ENCODE assay signal across 34 cellular contexts in the genomic region with DNA sequence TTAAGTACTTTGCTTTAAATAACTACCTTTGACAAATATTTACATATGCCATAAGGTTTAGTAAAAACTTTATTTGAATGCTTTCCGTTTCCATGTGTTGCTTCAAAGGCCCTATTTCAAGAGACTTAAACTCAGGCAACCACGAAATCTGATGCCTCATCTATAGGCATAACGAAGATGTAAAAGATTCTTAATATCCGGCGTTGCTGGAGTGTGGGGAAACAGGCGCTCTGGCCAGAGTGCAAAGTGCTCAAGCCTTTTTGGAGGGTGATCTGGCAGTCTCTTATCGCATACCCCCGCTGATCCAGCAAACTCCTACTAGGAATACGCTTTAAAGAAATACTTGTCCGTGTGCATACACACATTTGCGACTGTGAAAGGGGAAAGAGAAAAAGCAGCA.
"Had no signal": no experiment of that assay in that cellular context is flagged by ENCODE, and none has a peak within 500 bp of the region (broad histone marks: within the 10 kb centered on the region; RNA-seq: fewer than 3 reads in every experiment).

No MANE protein-coding gene starts in this region.

- H3K36me3 ChIP-seq: ovary, thyroid gland had no signal

- H3K4me3 ChIP-seq: breast epithelium, esophagus muscularis mucosa, ovary, skin epidermis, stomach, thyroid gland, upper lobe of left lung, vagina had no signal

- H3K27ac ChIP-seq: esophagus muscularis mucosa, ovary, stomach, upper lobe of left lung, vagina, WERI-Rb-1 had no signal

- H3K27ac Mint-ChIP-seq: activated CD4-positive, alpha-beta memory T cell treated with anti-CD3 and anti-CD28 coated beads for 36 hours; activated CD4-positive, alpha-beta T cell treated with anti-CD3 and anti-CD28 coated beads, Interleukin-2, amount 10 ng/mL, durations not matched to agents 24 days and 14 days; activated T-helper 17 cell treated with anti-CD3 and anti-CD28 coated beads, Interleukin-2, amount 50 U/mL, for 72 hours; dendritic cell treated with granulocyte-macrophage colony-stimulating factor and Interleukin-4, amounts not matched to agents 40 ng/mL and 50 ng/mL, for 4 days; endodermal cell; progenitor cell of endocrine pancreas; stimulated activated memory B cell treated with anti-CD40 and anti-IgM and Interleukin-4, amounts not matched to agents 10 μg/mL and 1 μg/mL and 100 μg/mL, for 72 hours; T-helper 17 cell had no signal

- H3K27me3 ChIP-seq: breast epithelium, esophagus muscularis mucosa, ovary, stomach, thyroid gland, upper lobe of left lung, vagina had no signal

- H3K4me1 ChIP-seq: breast epithelium, esophagus muscularis mucosa, vagina had no signal

- H3K4me1 Mint-ChIP-seq: central memory CD8-positive, alpha-beta T cell; stimulated activated memory B cell treated with anti-CD40 and anti-IgM and Interleukin-4, amounts not matched to agents 10 μg/mL and 1 μg/mL and 100 μg/mL, for 72 hours had no signal

- H3K9me3 Mint-ChIP-seq: activated CD4-positive, alpha-beta memory T cell treated with anti-CD3 and anti-CD28 coated beads for 36 hours; activated CD4-positive, alpha-beta T cell treated with anti-CD3 and anti-CD28 coated beads, Interleukin-2, amount 10 ng/mL, durations not matched to agents 24 days and 14 days; activated T-helper 17 cell treated with anti-CD3 and anti-CD28 coated beads, Interleukin-2, amount 50 U/mL, for 72 hours; central memory CD8-positive, alpha-beta T cell; dendritic cell treated with granulocyte-macrophage colony-stimulating factor and Interleukin-4, amounts not matched to agents 40 ng/mL and 50 ng/mL, for 4 days; endodermal cell; naive thymus-derived CD8-positive, alpha-beta T cell; stimulated activated memory B cell treated with anti-CD40 and anti-IgM and Interleukin-4, amounts not matched to agents 10 μg/mL and 1 μg/mL and 100 μg/mL, for 72 hours had no signal

- H3K27me3 Mint-ChIP-seq: activated CD4-positive, alpha-beta memory T cell treated with anti-CD3 and anti-CD28 coated beads for 36 hours; activated CD4-positive, alpha-beta T cell treated with anti-CD3 and anti-CD28 coated beads, Interleukin-2, amount 10 ng/mL, durations not matched to agents 24 days and 14 days; activated T-helper 17 cell treated with anti-CD3 and anti-CD28 coated beads, Interleukin-2, amount 50 U/mL, for 72 hours; central memory CD8-positive, alpha-beta T cell; dendritic cell treated with granulocyte-macrophage colony-stimulating factor and Interleukin-4, amounts not matched to agents 40 ng/mL and 50 ng/mL, for 4 days; naive thymus-derived CD8-positive, alpha-beta T cell; stimulated activated memory B cell treated with anti-CD40 and anti-IgM and Interleukin-4, amounts not matched to agents 10 μg/mL and 1 μg/mL and 100 μg/mL, for 72 hours; T-helper 17 cell had no signal

- H3K4me3 Mint-ChIP-seq: activated CD4-positive, alpha-beta memory T cell treated with anti-CD3 and anti-CD28 coated beads for 36 hours; activated CD4-positive, alpha-beta T cell treated with anti-CD3 and anti-CD28 coated beads, Interleukin-2, amount 10 ng/mL, durations not matched to agents 24 days and 14 days; activated T-helper 17 cell treated with anti-CD3 and anti-CD28 coated beads, Interleukin-2, amount 50 U/mL, for 72 hours; central memory CD8-positive, alpha-beta T cell; dendritic cell treated with granulocyte-macrophage colony-stimulating factor and Interleukin-4, amounts not matched to agents 40 ng/mL and 50 ng/mL, for 4 days; endodermal cell; naive thymus-derived CD8-positive, alpha-beta T cell; stimulated activated memory B cell treated with anti-CD40 and anti-IgM and Interleukin-4, amounts not matched to agents 10 μg/mL and 1 μg/mL and 100 μg/mL, for 72 hours; T-helper 17 cell had no signal

- DNase-seq: activated CD4-positive, alpha-beta memory T cell treated with anti-CD3 and anti-CD28 coated beads for 36 hours; activated CD4-positive, alpha-beta T cell treated with anti-CD3 and anti-CD28 coated beads, Interleukin-2, amount 10 ng/mL, durations not matched to agents 24 days and 14 days; activated CD4-positive, CD25-positive, alpha-beta regulatory T cell treated with anti-CD3 and anti-CD28 coated beads, Interleukin-2, amount 50 U/mL, for 72 hours; activated CD8-positive, alpha-beta memory T cell treated with anti-CD3 and anti-CD28 coated beads, Interleukin-2, amount 50 U/mL, for 4 hours; activated gamma-delta T cell treated with Interleukin-2 at 50 U/mL for 16 hours; activated naive CD4-positive, alpha-beta T cell treated with anti-CD3 and anti-CD28 coated beads, Interleukin-2, amount 50 U/mL, for 16 hours; activated T-cell treated with anti-CD3 and anti-CD28 coated beads, Interleukin-2, amount 50 U/mL, for 1 hour; amygdala; endodermal cell; foreskin melanocyte; kidney; left colon; naive thymus-derived CD8-positive, alpha-beta T cell; ovary; stimulated activated CD4-positive, alpha-beta T cell treated with anti-CD3 and anti-CD28 coated beads, Interleukin-1b, Interleukin-23, amount 100 ng/mL, for 48 hours; stimulated activated CD4-positive, alpha-beta T cell treated with anti-CD3 and anti-CD28 coated beads, Interleukin-4, amount 100 ng/mL, for 4 hours; stimulated activated CD8-positive, alpha-beta memory T cell treated with anti-CD3 and anti-CD28 coated beads, Interleukin-4, amount 100 ng/mL, for 48 hours; stomach; SW 1271; T-helper 17 cell; T1000; thyroid gland; upper lobe of left lung; WERI-Rb-1 had no signal

- H3K9me3 ChIP-seq: breast epithelium, esophagus muscularis mucosa, ovary, stomach, thyroid gland, upper lobe of left lung, vagina had no signal

- ATAC-seq: activated T-helper 17 cell treated with anti-CD3 and anti-CD28 coated beads, Interleukin-2, amount 50 U/mL, for 72 hours; left colon; naive thymus-derived CD8-positive, alpha-beta T cell; sciatic nerve; stimulated activated memory B cell treated with anti-CD40 and anti-IgM and Interleukin-4, amounts not matched to agents 10 μg/mL and 1 μg/mL and 100 μg/mL, for 72 hours; T-helper 17 cell had no signal
